1 cellular context compared by ENCODE assay signal in genomic region chr6:30990422-30991086, GRCh38.
TF ChIP-seq lines count a peak whose summit lies in the region.

No MANE protein-coding gene starts in this region.

TF ChIP-seq in HepG2, 621 proteins besides CTCF, POLR2A, EP300 and RAD21:
- TF ChIP-seq HOXA7 (CRISPR knock-in tag; IDR thresholded peaks at IDR 0.05) (no peak), ZNF639 (CRISPR knock-in tag; conservative IDR thresholded peaks at IDR 0.05) (no peak), ZFP91 (CRISPR knock-in tag; IDR thresholded peaks at IDR 0.05; ENCODE audit: borderline replicate concordance) (no peak), TAF15 (IDR thresholded peaks at IDR 0.05; ENCODE audit: low read depth, low read length, poor library complexity, severe bottlenecking) (no peak), ZBTB7A (CRISPR knock-in tag; IDR thresholded peaks at IDR 0.05) (no peak), ZNF776 (CRISPR knock-in tag; IDR thresholded peaks at IDR 0.05) (no peak), ZNF101 (CRISPR knock-in tag; IDR thresholded peaks at IDR 0.05; ENCODE audit: borderline replicate concordance, low read depth) (no peak), ZMAT5 (CRISPR knock-in tag; IDR thresholded peaks at IDR 0.05; ENCODE audit: borderline replicate concordance, low read depth) (no peak), ZBTB7B (CRISPR knock-in tag; IDR thresholded peaks at IDR 0.05) (no peak), HMGXB4 (CRISPR knock-in tag; IDR thresholded peaks at IDR 0.05; ENCODE audit: borderline replicate concordance in 1 of 2, low read depth in 1 of 2) (no peak), DMAP1 (CRISPR knock-in tag; IDR thresholded peaks at IDR 0.05) (no peak), TEAD2 (CRISPR knock-in tag; IDR thresholded peaks at IDR 0.05) (no peak), ZNF740 (CRISPR knock-in tag; IDR thresholded peaks at IDR 0.05) (no peak), FLYWCH1 (CRISPR knock-in tag; IDR thresholded peaks at IDR 0.05) (no peak), SP5 (CRISPR knock-in tag; IDR thresholded peaks at IDR 0.05; ENCODE audit: borderline replicate concordance, low read depth) (no peak), CHD4 (IDR thresholded peaks at IDR 0.05; ENCODE audit: borderline replicate concordance, low read length) (no peak)
TF ChIP-seq in HepG2: peak in this region for 0.
